Comparison of ENCODE assay signal across 2 cellular contexts in the genomic region with DNA sequence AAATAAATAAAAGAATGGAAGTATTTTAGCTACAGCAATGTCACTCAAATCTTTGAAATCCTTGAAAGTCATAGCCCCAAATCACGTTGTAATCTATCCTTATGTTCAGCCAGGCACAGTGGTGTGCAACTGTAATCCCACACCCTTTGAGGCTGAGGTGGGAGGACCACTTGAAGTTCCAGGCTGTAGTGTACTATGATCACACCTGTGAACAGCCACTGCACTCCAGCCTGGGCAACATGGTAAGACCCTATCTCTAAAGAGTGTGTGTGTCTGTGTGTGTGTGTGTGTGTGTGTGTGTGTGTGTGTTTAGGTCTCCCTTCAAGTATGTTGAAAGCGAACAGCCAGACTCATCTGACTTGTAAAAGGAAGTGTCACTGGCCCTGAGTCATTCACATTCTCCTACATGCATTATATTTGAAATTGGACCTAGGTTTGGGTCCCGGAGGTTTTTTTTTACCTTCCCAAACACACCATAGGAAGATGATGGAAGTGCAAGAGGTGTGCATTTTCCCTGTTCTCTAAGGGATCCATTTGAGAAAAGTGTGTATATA.
TF ChIP-seq lines count a peak whose summit lies in the region.

No MANE protein-coding gene starts in this region.

TF ChIP-seq in SK-N-SH treated with all-trans-retinoic acid at 6 μM for 48 hours, 23 proteins besides CTCF, POLR2A, EP300 and RAD21:
- TF ChIP-seq, protein P1, sequence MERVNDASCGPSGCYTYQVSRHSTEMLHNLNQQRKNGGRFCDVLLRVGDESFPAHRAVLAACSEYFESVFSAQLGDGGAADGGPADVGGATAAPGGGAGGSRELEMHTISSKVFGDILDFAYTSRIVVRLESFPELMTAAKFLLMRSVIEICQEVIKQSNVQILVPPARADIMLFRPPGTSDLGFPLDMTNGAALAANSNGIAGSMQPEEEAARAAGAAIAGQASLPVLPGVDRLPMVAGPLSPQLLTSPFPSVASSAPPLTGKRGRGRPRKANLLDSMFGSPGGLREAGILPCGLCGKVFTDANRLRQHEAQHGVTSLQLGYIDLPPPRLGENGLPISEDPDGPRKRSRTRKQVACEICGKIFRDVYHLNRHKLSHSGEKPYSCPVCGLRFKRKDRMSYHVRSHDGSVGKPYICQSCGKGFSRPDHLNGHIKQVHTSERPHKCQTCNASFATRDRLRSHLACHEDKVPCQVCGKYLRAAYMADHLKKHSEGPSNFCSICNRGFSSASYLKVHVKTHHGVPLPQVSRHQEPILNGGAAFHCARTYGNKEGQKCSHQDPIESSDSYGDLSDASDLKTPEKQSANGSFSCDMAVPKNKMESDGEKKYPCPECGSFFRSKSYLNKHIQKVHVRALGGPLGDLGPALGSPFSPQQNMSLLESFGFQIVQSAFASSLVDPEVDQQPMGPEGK (CRISPR knock-in tag; IDR thresholded peaks at IDR 0.05; ENCODE audit: borderline replicate concordance): no peak
- TF ChIP-seq ISL1 (CRISPR knock-in tag; IDR thresholded peaks at IDR 0.05) (no peak), ZFP3 (CRISPR knock-in tag; IDR thresholded peaks at IDR 0.05) (no peak), SNAI2 (CRISPR knock-in tag; IDR thresholded peaks at IDR 0.05) (no peak), ZC3H10 (CRISPR knock-in tag; IDR thresholded peaks at IDR 0.05) (no peak), TOX (CRISPR knock-in tag; IDR thresholded peaks at IDR 0.05; ENCODE audit: borderline replicate concordance) (no peak), ZFP30 (CRISPR knock-in tag; IDR thresholded peaks at IDR 0.05) (no peak), ESRRG (CRISPR knock-in tag; IDR thresholded peaks at IDR 0.05) (no peak)
TF ChIP-seq in SK-N-SH treated with all-trans-retinoic acid at 6 μM for 48 hours: peak in this region for 0.

TF ChIP-seq in SK-N-SH, 30 proteins besides CTCF, POLR2A, EP300 and RAD21 (continued from another document):
- TF ChIP-seq, protein P2, sequence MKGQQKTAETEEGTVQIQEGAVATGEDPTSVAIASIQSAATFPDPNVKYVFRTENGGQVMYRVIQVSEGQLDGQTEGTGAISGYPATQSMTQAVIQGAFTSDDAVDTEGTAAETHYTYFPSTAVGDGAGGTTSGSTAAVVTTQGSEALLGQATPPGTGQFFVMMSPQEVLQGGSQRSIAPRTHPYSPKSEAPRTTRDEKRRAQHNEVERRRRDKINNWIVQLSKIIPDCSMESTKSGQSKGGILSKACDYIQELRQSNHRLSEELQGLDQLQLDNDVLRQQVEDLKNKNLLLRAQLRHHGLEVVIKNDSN (IDR thresholded peaks at IDR 0.05; ENCODE audit: borderline replicate concordance, low read depth): no peak
- TF ChIP-seq FOXM1 (IDR thresholded peaks at IDR 0.05; ENCODE audit: low read depth): no peak
- TF ChIP-seq, protein P3, sequence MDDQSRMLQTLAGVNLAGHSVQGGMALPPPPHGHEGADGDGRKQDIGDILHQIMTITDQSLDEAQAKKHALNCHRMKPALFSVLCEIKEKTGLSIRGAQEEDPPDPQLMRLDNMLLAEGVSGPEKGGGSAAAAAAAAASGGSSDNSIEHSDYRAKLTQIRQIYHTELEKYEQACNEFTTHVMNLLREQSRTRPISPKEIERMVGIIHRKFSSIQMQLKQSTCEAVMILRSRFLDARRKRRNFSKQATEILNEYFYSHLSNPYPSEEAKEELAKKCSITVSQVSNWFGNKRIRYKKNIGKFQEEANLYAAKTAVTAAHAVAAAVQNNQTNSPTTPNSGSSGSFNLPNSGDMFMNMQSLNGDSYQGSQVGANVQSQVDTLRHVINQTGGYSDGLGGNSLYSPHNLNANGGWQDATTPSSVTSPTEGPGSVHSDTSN (IDR thresholded peaks at IDR 0.05): no peak; the same call in 1 of the 2 replicates
- TF ChIP-seq MEF2A (IDR thresholded peaks at IDR 0.05; ENCODE audit: borderline replicate concordance, low read depth): no peak
- TF ChIP-seq FOSL2 (IDR thresholded peaks at IDR 0.05; ENCODE audit: borderline replicate concordance, low read depth): no peak
- TF ChIP-seq, protein P4, sequence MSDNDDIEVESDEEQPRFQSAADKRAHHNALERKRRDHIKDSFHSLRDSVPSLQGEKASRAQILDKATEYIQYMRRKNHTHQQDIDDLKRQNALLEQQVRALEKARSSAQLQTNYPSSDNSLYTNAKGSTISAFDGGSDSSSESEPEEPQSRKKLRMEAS (IDR thresholded peaks at IDR 0.05; ENCODE audit: low read depth): no peak
- TF ChIP-seq NRF1 (IDR thresholded peaks at IDR 0.05; ENCODE audit: low read depth, low read length): no peak
- no peak for TF ChIP-seq SIN3A (IDR thresholded peaks at IDR 0.05; ENCODE audit: borderline replicate concordance, low read depth, low read length)
